9 cellular contexts compared by ENCODE assay signal in the genomic region with DNA sequence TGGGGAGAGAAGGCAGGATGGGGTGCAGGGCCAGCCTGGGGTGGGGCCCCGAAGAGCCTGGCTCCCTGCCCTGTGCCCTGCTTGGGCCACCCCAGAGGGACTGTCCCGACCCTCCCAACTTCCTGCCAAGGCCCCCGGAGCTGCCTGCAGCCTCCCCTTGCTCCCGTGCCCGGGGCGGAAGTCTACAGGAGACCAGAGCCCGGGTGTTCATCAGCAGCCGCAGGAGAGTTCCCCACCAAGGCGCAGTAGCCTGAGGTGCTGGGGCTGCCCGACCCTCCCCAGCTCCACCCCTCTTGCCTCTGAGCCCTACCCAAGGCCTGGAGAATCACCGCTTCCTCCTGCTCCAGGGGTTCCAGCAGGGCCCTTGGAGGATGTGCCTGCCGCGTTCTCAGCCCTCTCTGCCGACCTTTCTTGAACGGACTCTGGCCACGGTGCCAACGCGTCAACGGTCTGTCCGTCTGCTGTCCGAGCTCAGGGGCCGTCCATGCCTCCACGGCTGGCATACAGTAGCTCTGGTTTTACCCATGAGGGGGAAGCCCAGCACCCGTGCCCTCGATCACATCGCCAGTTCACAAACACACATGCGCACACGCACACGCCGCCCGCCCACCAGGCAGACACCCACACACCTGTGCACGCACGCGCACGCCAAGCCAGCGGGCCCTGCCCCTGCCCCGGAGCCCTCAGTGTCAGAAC. TPM values are rescaled to one million over a fixed set of nuclear protein-coding genes. Genes with fewer than 3 reads are reported as not detected.
DNase-seq lines count a peak whose midpoint lies in the region; ATAC-seq and TF ChIP-seq lines count a peak whose summit lies in the region.
"Had no signal": no experiment of that assay in that cellular context is flagged by ENCODE, and none has a peak within 500 bp of the region (broad histone marks: within the 10 kb centered on the region; RNA-seq: fewer than 3 reads in every experiment).

No MANE protein-coding gene starts in this region.

- no peak for TF ChIP-seq CTCF in natural killer cell (IDR thresholded peaks at IDR 0.05)
- no peak for TF ChIP-seq CTCF in coronary artery (IDR thresholded peaks at IDR 0.05)
- TF ChIP-seq CTCF in uterus (IDR thresholded peaks at IDR 0.05), result no peak

- peak overlapping the region; percentile 52 for H3K4me3 ChIP-seq in coronary artery
- peak overlapping the region; percentile 18 to 26 for H3K4me3 ChIP-seq in mucosa of rectum (ENCODE audit: low read length in 2 of 2)
- peak overlapping the region; percentile 2 to 11 for H3K4me3 ChIP-seq in uterus

- intact Hi-C loops in natural killer cell (cut with micrococcal nuclease), result no loop called here
- intact Hi-C loops in uterus (cut with DNase I; ENCODE audit: low total_unique reads), result no loop called here

- no peaks in the 10 kb centered on the region for H3K9me3 Mint-ChIP-seq in natural killer cell treated with Interleukin-12 subunit alpha and Interleukin-12 subunit beta and Interleukin-15 and Interleukin-18, amount 100 ng/mL, for 72 hours
- H3K9me3 Mint-ChIP-seq in natural killer cell, result no peaks in the 10 kb centered on the region

- H3K27me3 ChIP-seq in mucosa of rectum (ENCODE audit: control insufficient read depth in 2 of 2, insufficient read depth in 2 of 2, low read length in 2 of 2) (no peaks in the 10 kb centered on the region), uterus (no peaks in the 10 kb centered on the region)

- peaks cover 15 to 24% of the 10 kb centered on the region in 2 donors for H3K4me1 Mint-ChIP-seq in natural killer cell treated with Interleukin-12 subunit alpha and Interleukin-12 subunit beta and Interleukin-15 and Interleukin-18, amount 100 ng/mL, for 72 hours (ENCODE audit: low read depth in 2 of 2)
- H3K4me1 Mint-ChIP-seq in natural killer cell, result peaks cover 22 to 36% of the 10 kb centered on the region in 2 donors

- H3K9me3 ChIP-seq in mucosa of rectum (ENCODE audit: control insufficient read depth in 2 of 2, low read length in 2 of 2) (no peaks in the 10 kb centered on the region), uterus (no peaks in the 10 kb centered on the region)

- peak; percentile 57 for DNase-seq in natural killer cell treated with Interleukin-12 subunit alpha and Interleukin-12 subunit beta and Interleukin-15 and Interleukin-18, amount 100 ng/mL, for 72 hours (ENCODE audit: low spot score)
- DNase-seq in natural killer cell (no peak), coronary artery (ENCODE audit: low spot score) (no peak), uterus (peak in 1 of 2 donors; percentile 40), G401 (ENCODE audit: low spot score) (no peak)
- DNase-seq: NCI-H1436 treated with DMSO at 0.1 percent for 48 hours had no signal

- H3K27ac Mint-ChIP-seq in natural killer cell treated with Interleukin-12 subunit alpha and Interleukin-12 subunit beta and Interleukin-15 and Interleukin-18, amount 100 ng/mL, for 72 hours, result no peak overlapping the region
- H3K27ac Mint-ChIP-seq in natural killer cell, result no peak overlapping the region

- TF ChIP-seq POLR2A in uterus (IDR thresholded peaks at IDR 0.05), result no peak

- peak overlapping the region in 1 of 2 donors; percentile 44 for H3K9ac ChIP-seq in mucosa of rectum (ENCODE audit: low read depth in 1 of 2, low read length in 2 of 2)

- H3K27me3 Mint-ChIP-seq in natural killer cell treated with Interleukin-12 subunit alpha and Interleukin-12 subunit beta and Interleukin-15 and Interleukin-18, amount 100 ng/mL, for 72 hours, result no peaks in the 10 kb centered on the region
- H3K27me3 Mint-ChIP-seq in natural killer cell (ENCODE audit: low read depth in 2 of 2), result no peaks in the 10 kb centered on the region

- peak in 1 of 2 donors; percentile 5 for ATAC-seq in natural killer cell treated with Interleukin-12 subunit alpha and Interleukin-12 subunit beta and Interleukin-15 and Interleukin-18, amount 100 ng/mL, for 72 hours
- ATAC-seq in natural killer cell (no peak), HG03571 (IDR thresholded peaks at IDR 0.05; ENCODE audit: unreplicated experiment) (no peak), GM18502 (IDR thresholded peaks at IDR 0.05; ENCODE audit: poor library complexity, unreplicated experiment) (no peak)

- H3K4me3 Mint-ChIP-seq in natural killer cell treated with Interleukin-12 subunit alpha and Interleukin-12 subunit beta and Interleukin-15 and Interleukin-18, amount 100 ng/mL, for 72 hours, result no peak overlapping the region
- no peak overlapping the region for H3K4me3 Mint-ChIP-seq in natural killer cell

- no peaks in the 10 kb centered on the region for H3K36me3 Mint-ChIP-seq in natural killer cell treated with Interleukin-12 subunit alpha and Interleukin-12 subunit beta and Interleukin-15 and Interleukin-18, amount 100 ng/mL, for 72 hours
- H3K36me3 Mint-ChIP-seq in natural killer cell, result no peaks in the 10 kb centered on the region

- in situ Hi-C loops in G401 (cut with HindIII; ENCODE audit: low sequenced_read_pairs), result no loop called here

- peaks cover 45 to 73% of the 10 kb centered on the region in 2 donors for H3K4me1 ChIP-seq in mucosa of rectum (ENCODE audit: control insufficient read depth in 2 of 2, insufficient read depth in 2 of 2, low read length in 2 of 2)
- peaks cover 22 to 51% of the 10 kb centered on the region in 2 donors for H3K4me1 ChIP-seq in uterus

- H3K27ac ChIP-seq in coronary artery (peak overlapping the region; percentile 64 to 92), mucosa of rectum (ENCODE audit: low read depth in 2 of 2, low read length in 2 of 2) (peak overlapping the region; percentile 52 to 78), uterus (peak overlapping the region; percentile 88 to 93)

- peaks cover 17% of the 10 kb centered on the region in 2 donors for H3K36me3 ChIP-seq in mucosa of rectum (ENCODE audit: control insufficient read depth in 2 of 2, insufficient read depth in 2 of 2, low read length in 2 of 2)
- no peaks in the 10 kb centered on the region for H3K36me3 ChIP-seq in uterus

RNA-seq across cellular contexts. Expression of a gene that starts 36.0 kb away (rescaled TPM):
- 10 to 100 TPM in 1 of 2 donors, 1 to 10 TPM in 1; 1.5 to 13.6 TPM for total RNA-seq in natural killer cell treated with Interleukin-12 subunit alpha and Interleukin-12 subunit beta and Interleukin-15 and Interleukin-18, amount 100 ng/mL, for 72 hours
- total RNA-seq in natural killer cell (1,000 to 10,000 TPM; 1,124 to 1,574 (median 1,339) TPM), uterus (100 to 1,000 TPM in 2 of 4 donors, 10 to 100 TPM in 2; 60.6 to 262 (median 115) TPM)
- total RNA-seq in G401 (2014; rRNA removed; shearing (Covaris generic)), result 3.2 TPM in 1 of 2 replicates, not detected in the other

RNA-seq across cellular contexts. Expression of a gene that starts 40.5 kb away (rescaled TPM):
- total RNA-seq in natural killer cell treated with Interleukin-12 subunit alpha and Interleukin-12 subunit beta and Interleukin-15 and Interleukin-18, amount 100 ng/mL, for 72 hours, result 100 to 1,000 TPM; 109 to 245 TPM
- total RNA-seq in natural killer cell (100 to 1,000 TPM; 384 to 388 (median 388) TPM), uterus (100 to 1,000 TPM; 104 to 193 (median 162) TPM)
- 265 and 287 TPM in 2 replicates for total RNA-seq in G401 (2014; rRNA removed; shearing (Covaris generic))

Comparison
In these comparisons a context has a peak if more than half of its experiments do, and no peak if none do; other contexts are left out.
1. RNA of a gene that starts 36.0 kb away (total RNA-seq): 1,124 to 1,574 TPM in natural killer cell; 60.6 to 262 TPM in uterus, 1.5 to 13.6 TPM in natural killer cell treated with Interleukin-12 subunit alpha and Interleukin-12 subunit beta and Interleukin-15 and Interleukin-18, amount 100 ng/mL, for 72 hours and 3.2 TPM in G401; every median in the first group is over 4 times any median in the second.
2. Peak in every context shown above with its lines, with median percentiles within 50 percentile points of each other: H3K27ac ChIP-seq and H3K4me3 ChIP-seq.